ENCODE assay signal across 1 cellular context in genomic region chr17:79927136-79927661, GRCh38.
A peak's percentile ranks its signal among the peaks of the same experiment; 100 is the strongest.
TF ChIP-seq lines count a peak whose summit lies in the region.

No MANE protein-coding gene starts in this region.

TF ChIP-seq in HepG2, 621 proteins besides CTCF, POLR2A, EP300 and RAD21 (continued from another document and continues in another):
- TF ChIP-seq ARID3A (IDR thresholded peaks at IDR 0.05; ENCODE audit: low read depth, low read length) (no peak), ZSCAN30 (CRISPR knock-in tag; IDR thresholded peaks at IDR 0.05) (no peak), ZHX2 (IDR thresholded peaks at IDR 0.05; ENCODE audit: low read depth) (no peak), ZHX2 (CRISPR knock-in tag; IDR thresholded peaks at IDR 0.05; ENCODE audit: borderline replicate concordance) (no peak), YEATS2 (CRISPR knock-in tag; IDR thresholded peaks at IDR 0.05; ENCODE audit: borderline replicate concordance) (0 out of 2 replicates have a peak, but pooled peaks have one; percentile 5), CHD2 (IDR thresholded peaks at IDR 0.05; ENCODE audit: low read depth, low read length) (no peak), SOX13 (IDR thresholded peaks at IDR 0.05) (no peak), SOX13 (CRISPR knock-in tag; conservative IDR thresholded peaks at IDR 0.05 in 1 of 2, IDR thresholded peaks at IDR 0.05 in 1 of 2) (0 out of 4 replicates have a peak, but pooled peaks of 1 of the 2 experiments have one; percentile 27), SAP130 (CRISPR knock-in tag; IDR thresholded peaks at IDR 0.05; ENCODE audit: low read depth) (no peak), FOXP4 (CRISPR knock-in tag; IDR thresholded peaks at IDR 0.05) (peak; percentile 14; the same call in 1 of the 2 replicates), SMAD3 (CRISPR knock-in tag; IDR thresholded peaks at IDR 0.05) (no peak), SAFB2 (CRISPR knock-in tag; IDR thresholded peaks at IDR 0.05; ENCODE audit: borderline replicate concordance, low read depth) (0 out of 2 replicates have a peak, but pooled peaks have one; percentile 57), ARID4A (CRISPR knock-in tag; IDR thresholded peaks at IDR 0.05; ENCODE audit: borderline replicate concordance) (no peak), DNMT1 (CRISPR knock-in tag; IDR thresholded peaks at IDR 0.05) (0 out of 2 replicates have a peak, but pooled peaks have one; percentile 49), GRHL1 (CRISPR knock-in tag; conservative IDR thresholded peaks at IDR 0.05) (no peak), REL (CRISPR knock-in tag; conservative IDR thresholded peaks at IDR 0.05) (0 out of 2 replicates have a peak, but pooled peaks have one; percentile 17), MLXIP (CRISPR knock-in tag; IDR thresholded peaks at IDR 0.05; ENCODE audit: borderline replicate concordance) (no peak), ZNF326 (CRISPR knock-in tag; IDR thresholded peaks at IDR 0.05; ENCODE audit: borderline replicate concordance) (no peak), CSRNP1 (CRISPR knock-in tag; IDR thresholded peaks at IDR 0.05) (no peak), ZNF501 (CRISPR knock-in tag; IDR thresholded peaks at IDR 0.05) (0 out of 2 replicates have a peak, but pooled peaks have one; percentile 24), BORCS8-MEF2B (CRISPR knock-in tag; IDR thresholded peaks at IDR 0.05) (no peak), ZMYM2 (CRISPR knock-in tag; IDR thresholded peaks at IDR 0.05) (0 out of 2 replicates have a peak, but pooled peaks have one; percentile 64), KDM5B (CRISPR knock-in tag; IDR thresholded peaks at IDR 0.05; ENCODE audit: borderline replicate concordance) (0 out of 2 replicates have a peak, but pooled peaks have one; percentile 7), TFAP4 (IDR thresholded peaks at IDR 0.05; ENCODE audit: borderline replicate concordance, low read depth) (peak; percentile 56; the same call in 1 of the 2 replicates), PRPF4 (IDR thresholded peaks at IDR 0.05; ENCODE audit: low read depth, low read length, poor library complexity, severe bottlenecking) (no peak), ADNP (CRISPR knock-in tag; IDR thresholded peaks at IDR 0.05) (no peak), ZNF383 (CRISPR knock-in tag; IDR thresholded peaks at IDR 0.05; ENCODE audit: borderline replicate concordance) (no peak), IRF9 (CRISPR knock-in tag; IDR thresholded peaks at IDR 0.05; ENCODE audit: borderline replicate concordance) (peak; percentile 26; the same call in 1 of the 2 replicates), MAX (IDR thresholded peaks at IDR 0.05) (no peak; the same call in 1 of the 2 replicates), TOPORS (CRISPR knock-in tag; IDR thresholded peaks at IDR 0.05) (no peak)
